ENCODE assay signal across 18 cellular contexts in genomic region chr3:125166581-125166980, GRCh38.
"Had no signal": no experiment of that assay in that cellular context is flagged by ENCODE, and none has a peak within 500 bp of the region (broad histone marks: within the 10 kb centered on the region; RNA-seq: fewer than 3 reads in every experiment).

No MANE protein-coding gene starts in this region.

- H3K27ac ChIP-seq: coronary artery, foreskin keratinocyte, heart right ventricle, left lung, pancreas, testis, upper lobe of right lung, WERI-Rb-1 had no signal

- DNase-seq: activated CD4-positive, alpha-beta T cell treated with anti-CD3 and anti-CD28 coated beads for 4 hours; activated CD8-positive, alpha-beta memory T cell treated with anti-CD3 and anti-CD28 coated beads, Interleukin-2, amount 50 U/mL, for 48 hours; activated CD8-positive, alpha-beta T cell treated with anti-CD3 and anti-CD28 coated beads for 36 hours; activated naive CD4-positive, alpha-beta T cell; central memory CD4-positive, alpha-beta T cell; effector memory CD4-positive, alpha-beta T cell; heart right ventricle; left lung; pancreas; stimulated activated CD4-positive, alpha-beta T cell treated with anti-CD3 and anti-CD28 coated beads, Interleukin-15, amount 100 ng/mL, for 24 hours; stimulated activated CD4-positive, alpha-beta T cell treated with anti-CD3 and anti-CD28 coated beads, Interleukin-4, amount 100 ng/mL, for 24 hours; stimulated activated naive CD8-positive, alpha-beta T cell treated with anti-CD3 and anti-CD28 coated beads, Interleukin-15, amount 100 ng/mL, for 72 hours; T1000; testis; upper lobe of right lung; WERI-Rb-1 had no signal

- H3K4me3 Mint-ChIP-seq: activated CD8-positive, alpha-beta T cell treated with anti-CD3 and anti-CD28 coated beads for 36 hours; stimulated activated naive CD8-positive, alpha-beta T cell treated with anti-CD3 and anti-CD28 coated beads, Interleukin-15, amount 100 ng/mL, for 72 hours had no signal

- H3K9me3 ChIP-seq: heart right ventricle, left lung, pancreas, testis, upper lobe of right lung had no signal

- H3K4me3 ChIP-seq: coronary artery, heart right ventricle, left lung, pancreas, testis, upper lobe of right lung had no signal

- ATAC-seq: activated CD8-positive, alpha-beta T cell treated with anti-CD3 and anti-CD28 coated beads for 36 hours; foreskin keratinocyte; heart right ventricle; left lung; pancreas; stimulated activated naive CD8-positive, alpha-beta T cell treated with anti-CD3 and anti-CD28 coated beads, Interleukin-15, amount 100 ng/mL, for 72 hours; upper lobe of right lung had no signal

- H3K4me1 ChIP-seq: foreskin keratinocyte, testis had no signal

- H3K36me3 ChIP-seq: heart right ventricle, left lung, pancreas, upper lobe of right lung had no signal

- H3K27ac Mint-ChIP-seq: activated CD8-positive, alpha-beta T cell treated with anti-CD3 and anti-CD28 coated beads for 36 hours; stimulated activated naive CD8-positive, alpha-beta T cell treated with anti-CD3 and anti-CD28 coated beads, Interleukin-15, amount 100 ng/mL, for 72 hours had no signal

- H3K4me1 Mint-ChIP-seq: stimulated activated naive CD8-positive, alpha-beta T cell treated with anti-CD3 and anti-CD28 coated beads, Interleukin-15, amount 100 ng/mL, for 72 hours had no signal

- H3K27me3 ChIP-seq: foreskin keratinocyte, heart right ventricle, left lung, pancreas, testis, upper lobe of right lung had no signal

- H3K9me3 Mint-ChIP-seq: activated CD8-positive, alpha-beta T cell treated with anti-CD3 and anti-CD28 coated beads for 36 hours; stimulated activated naive CD8-positive, alpha-beta T cell treated with anti-CD3 and anti-CD28 coated beads, Interleukin-15, amount 100 ng/mL, for 72 hours had no signal
